Comparison of ENCODE assay signal across 21 cellular contexts in the genomic region with DNA sequence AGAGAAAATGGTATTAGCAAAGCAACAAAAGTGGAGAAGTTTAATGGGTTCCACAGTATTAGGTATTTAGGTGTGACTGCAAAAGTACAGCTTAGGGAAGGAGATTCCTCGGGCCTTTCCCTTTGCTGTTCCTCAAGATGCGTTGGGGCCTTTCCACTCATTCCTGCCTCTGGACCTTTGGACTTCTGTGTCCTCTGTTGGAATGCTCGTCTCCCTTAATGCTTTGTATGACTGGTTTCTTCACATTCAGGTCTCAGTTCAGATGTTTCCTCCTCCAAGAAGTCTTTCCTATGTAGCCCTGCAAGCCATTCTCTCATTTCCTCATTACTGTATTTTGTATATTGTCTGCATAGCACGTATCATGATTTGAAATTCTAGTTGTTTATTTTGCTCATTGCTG. TPM values are rescaled to one million over a fixed set of nuclear protein-coding genes. Genes with fewer than 3 reads are reported as not detected.
DNase-seq lines count a peak whose midpoint lies in the region; ATAC-seq, FAIRE-seq and TF ChIP-seq lines count a peak whose summit lies in the region.
"Had no signal": no experiment of that assay in that cellular context is flagged by ENCODE, and none has a peak within 500 bp of the region (broad histone marks: within the 10 kb centered on the region; RNA-seq: fewer than 3 reads in every experiment).

No MANE protein-coding gene starts in this region.

- no peak for TF ChIP-seq POLR2A in GM12892 (IDR thresholded peaks at IDR 0.05; ENCODE audit: low read depth, low read length)

- H3K27ac ChIP-seq in SK-N-MC (peak overlapping the region; percentile 68), cingulate gyrus (ENCODE audit: low read depth, low read length) (peak overlapping the region; percentile 48), hepatocyte (peak overlapping the region; percentile 59), psoas muscle (no peak overlapping the region)

- H3K79me2 ChIP-seq in hepatocyte = peaks cover 37% of the 10 kb centered on the region

- H3K27me3 Mint-ChIP-seq in Caco-2 (ENCODE audit: insufficient read depth, unreplicated experiment) (no peaks in the 10 kb centered on the region), endothelial cell (ENCODE audit: unreplicated experiment) (peaks cover 4% of the 10 kb centered on the region)
- H3K27me3 Mint-ChIP-seq: CD4-positive, CD25-positive, alpha-beta regulatory T cell; IgD-negative memory B cell had no signal

- POLR2A ChIA-PET in Caco-2 (lab: Charles Lee) = interaction anchor here (0.6 kb wide), 1 partner anchor 123 kb away, joined by 3 read pairs; no protein-coding TSS in a partner anchor

- H3K4me1 Mint-ChIP-seq in Caco-2 (ENCODE audit: low read depth, unreplicated experiment) = peaks cover 25% of the 10 kb centered on the region
- peaks cover 25% of the 10 kb centered on the region for H3K4me1 Mint-ChIP-seq in endothelial cell (ENCODE audit: unreplicated experiment)

- H3K4me3 Mint-ChIP-seq in Caco-2 (ENCODE audit: unreplicated experiment) (peak overlapping the region; percentile 4), endothelial cell (ENCODE audit: unreplicated experiment) (no peak overlapping the region)
- H3K4me3 Mint-ChIP-seq: CD4-positive, CD25-positive, alpha-beta regulatory T cell; HFFc6; IgD-negative memory B cell had no signal

- BruUV-seq in Caco-2 (replicated peaks; lab: Mats Ljungman, UMichigan) = no TSS peak

- intact Hi-C loops in Caco-2 (cut with micrococcal nuclease; ENCODE audit: unreplicated experiment) (no loop called here), mucosa of descending colon (cut with DNase I, micrococcal nuclease) (no loop called here), psoas muscle (cut with DNase I) (no loop called here)

- H3K36me3 Mint-ChIP-seq in Caco-2 (ENCODE audit: insufficient read depth, unreplicated experiment) (peaks cover 32% of the 10 kb centered on the region), endothelial cell (ENCODE audit: low read depth, unreplicated experiment) (peaks cover 27% of the 10 kb centered on the region)

- CTCF ChIA-PET in Caco-2 (lab: Charles Lee) = no interaction called here

- H3K27ac Mint-ChIP-seq in Caco-2 (ENCODE audit: unreplicated experiment) = peak overlapping the region; percentile 34
- H3K27ac Mint-ChIP-seq in endothelial cell (ENCODE audit: unreplicated experiment) = no peak overlapping the region
- H3K27ac Mint-ChIP-seq: HFFc6, IgD-negative memory B cell had no signal

- H2AFZ ChIP-seq in hepatocyte = no peak overlapping the region

- H3K36me3 ChIP-seq in Caco-2 (ENCODE audit: control insufficient read depth, insufficient read depth, low read length) (0 out of 2 replicates have a peak, but pooled peaks cover 1% of the 10 kb centered on the region), SK-N-MC (ENCODE audit: insufficient read depth, low read length) (peaks cover 26% of the 10 kb centered on the region), hepatocyte (replicated peaks; ENCODE audit: insufficient read depth, low read depth) (no peaks in the 10 kb centered on the region), mucosa of descending colon (ENCODE audit: low read depth) (no peaks in the 10 kb centered on the region), psoas muscle (ENCODE audit: insufficient read depth in 1 of 2, low read depth in 1 of 2) (peaks cover 16 to 27% of the 10 kb centered on the region in 2 donors)

- H3K9me2 ChIP-seq in hepatocyte (replicated peaks; ENCODE audit: insufficient read depth) = no peaks in the 10 kb centered on the region

- H3K27me3 ChIP-seq in Caco-2 (replicated peaks; ENCODE audit: control insufficient read depth, insufficient read depth, low read length) (no peaks in the 10 kb centered on the region), hepatocyte (no peaks in the 10 kb centered on the region), psoas muscle (ENCODE audit: insufficient read depth in 3 of 3, low read length in 2 of 3) (no peaks in the 10 kb centered on the region)
- H3K27me3 ChIP-seq: BE2C had no signal

- H3K9ac ChIP-seq in SK-N-MC (ENCODE audit: insufficient read length) = no peak overlapping the region

- no peak for TF ChIP-seq CTCF in Caco-2 (IDR thresholded peaks at IDR 0.05; ENCODE audit: insufficient read depth in 1 of 2, low read depth in 1 of 2, low read length in 1 of 2, severe bottlenecking in 1 of 2, unreplicated experiment in 1 of 2)
- no peak for TF ChIP-seq CTCF in hepatocyte (IDR thresholded peaks at IDR 0.05; ENCODE audit: poor library complexity)
- TF ChIP-seq CTCF in mucosa of descending colon (IDR thresholded peaks at IDR 0.05) = no peak
- TF ChIP-seq CTCF in psoas muscle (IDR thresholded peaks at IDR 0.05) = no peak
- no peak for TF ChIP-seq CTCF in endothelial cell (IDR thresholded peaks at IDR 0.05; ENCODE audit: unreplicated experiment)

- H3K9me3 Mint-ChIP-seq in Caco-2 (ENCODE audit: unreplicated experiment) (peaks cover 7% of the 10 kb centered on the region), endothelial cell (ENCODE audit: unreplicated experiment) (no peaks in the 10 kb centered on the region)
- H3K9me3 Mint-ChIP-seq: CD4-positive, CD25-positive, alpha-beta regulatory T cell; HFFc6; IgD-negative memory B cell had no signal

- WGBS in hepatocyte (ENCODE audit: low lambda C conversion rate, missing lambda C conversion rate) = 74% methylated on average over 4 of the region's 4 CpGs
- 71 to 84% (median 77%) methylated on average over 4 of the region's 4 CpGs for WGBS in psoas muscle, 3 donors

- DNase-seq in Caco-2 (peak; percentile 71 to 84), SK-N-MC (ENCODE audit: low read depth, low spot score) (no peak), hepatocyte (ENCODE audit: low spot score) (peak; percentile 27), mucosa of descending colon (no peak), GM12892 (ENCODE audit: insufficient read length) (no peak), psoas muscle (no peak), endothelial cell (ENCODE audit: low spot score) (no peak)
- DNase-seq: ACHN; BE2C; Calu3; CD4-positive, CD25-positive, alpha-beta regulatory T cell; DMS79 treated with DMSO at 0.1 percent for 48 hours; GF-D8; GOT3; H7; HFFc6 had no signal

- ATAC-seq in mucosa of descending colon (no peak), psoas muscle (no peak)
- ATAC-seq: HCT116, HepG2 had no signal

- no peaks in the 10 kb centered on the region for H3K9me3 ChIP-seq in Caco-2
- no peaks in the 10 kb centered on the region for H3K9me3 ChIP-seq in SK-N-MC (ENCODE audit: low read depth, low read length)
- no peaks in the 10 kb centered on the region for H3K9me3 ChIP-seq in hepatocyte (ENCODE audit: low read depth)
- H3K9me3 ChIP-seq in mucosa of descending colon = no peaks in the 10 kb centered on the region
- H3K9me3 ChIP-seq in psoas muscle = peaks cover 5% of the 10 kb centered on the region
- H3K9me3 ChIP-seq: BE2C had no signal

- H3K4me1 ChIP-seq in Caco-2 (peaks cover 52% of the 10 kb centered on the region), hepatocyte (ENCODE audit: insufficient read depth) (peaks cover 27% of the 10 kb centered on the region), mucosa of descending colon (ENCODE audit: low read depth) (no peaks in the 10 kb centered on the region), psoas muscle (peaks cover 34% of the 10 kb centered on the region)

- FAIRE-seq in GM12892 (lab: Jason Lieb, UNC) = no peak
- FAIRE-seq: A204.1, HepG2 had no signal

- H3K4me2 ChIP-seq in hepatocyte = no peak overlapping the region

- H3K4me3 ChIP-seq in Caco-2 (ENCODE audit: low read depth, low read length) (no peak overlapping the region), SK-N-MC (no peak overlapping the region), hepatocyte (no peak overlapping the region), mucosa of descending colon (no peak overlapping the region), psoas muscle (no peak overlapping the region)

- no peaks in the 10 kb centered on the region for H4K20me1 ChIP-seq in hepatocyte (ENCODE audit: insufficient read depth, poor library complexity, severe bottlenecking)

RNA-seq across cellular contexts. Expression of gene CTNNBL1, which starts 39.6 kb away (rescaled TPM):
- total RNA-seq in Caco-2 (2022) = 203 and 204 TPM in 2 replicates
- 25.7 and 27.6 TPM in 2 replicates for total RNA-seq in hepatocyte
- polyA plus RNA-seq in hepatocyte = 48.0 and 55.0 TPM in 2 replicates
- total RNA-seq in mucosa of descending colon = 10 to 100 TPM; 31.0 to 64.8 (median 37.8) TPM
- 54.9 TPM for polyA plus RNA-seq in GM12892 (2012; ENCODE audit: missing spikeins)
- 10 to 100 TPM; 26.7 to 44.0 (median 33.5) TPM for total RNA-seq in psoas muscle
- 10 to 100 TPM; 36.6 to 42.6 (median 39.7) TPM for polyA plus RNA-seq in psoas muscle
- 84.8 TPM for total RNA-seq in endothelial cell (ENCODE audit: unreplicated experiment)

Comparison
In these comparisons a context has a peak if more than half of its experiments do, and no peak if none do; other contexts are left out.
1. DNase-seq: peak in Caco-2 (2 of 2) and hepatocyte (single experiment); none in SK-N-MC (single experiment), mucosa of descending colon (0 of 3), GM12892 (single experiment), psoas muscle (0 of 2) and endothelial cell (single experiment).